ENCODE assay signal across 8 cellular contexts in the genomic region with DNA sequence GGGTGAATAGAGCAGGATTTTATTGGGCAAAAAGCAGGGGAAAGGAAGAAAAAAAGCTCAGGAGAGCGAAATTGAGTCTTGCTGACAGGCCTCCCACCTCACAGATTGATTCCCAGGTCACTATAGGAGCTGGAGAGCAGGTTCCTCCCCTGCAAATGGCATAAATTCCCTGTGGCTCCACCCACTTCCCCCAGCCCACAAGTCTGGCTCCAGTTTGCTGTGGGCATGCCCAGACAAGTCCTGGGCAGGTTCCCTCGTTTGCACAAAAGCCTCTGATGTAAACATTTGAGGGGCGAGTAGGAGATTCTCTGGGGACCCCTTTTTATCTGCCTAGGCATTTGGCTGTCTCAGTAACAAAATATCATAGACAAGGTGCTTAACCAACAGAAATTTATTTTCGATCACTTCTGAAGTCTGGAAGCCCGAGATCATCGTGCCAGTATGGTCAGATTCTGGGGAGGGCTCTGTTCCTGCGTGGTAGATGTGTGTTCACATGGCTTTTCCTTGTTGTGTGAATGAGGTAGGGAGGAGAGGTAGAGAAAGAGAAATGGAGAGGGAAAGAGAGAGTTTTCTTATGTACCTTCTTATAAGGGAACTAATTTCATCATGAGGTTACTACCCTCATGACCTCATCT.
DNase-seq lines count a peak whose midpoint lies in the region; ATAC-seq and TF ChIP-seq lines count a peak whose summit lies in the region.

No MANE protein-coding gene starts in this region.

- no peak for TF ChIP-seq CTCF in RWPE2 (IDR thresholded peaks at IDR 0.05; ENCODE audit: poor library complexity, severe bottlenecking)
- no peak for TF ChIP-seq CTCF in GM20000 (IDR thresholded peaks at IDR 0.05; ENCODE audit: extremely low read depth, missing control alignments)
- no peak for TF ChIP-seq CTCF in upper lobe of right lung (IDR thresholded peaks at IDR 0.05)

- H3K27ac ChIP-seq in RWPE2 (ENCODE audit: poor library complexity, severe bottlenecking) (no peak overlapping the region), upper lobe of right lung (no peak overlapping the region)

- intact Hi-C loops in cardiac septum (cut with DNase I) (no loop called here), upper lobe of right lung (cut with DNase I) (no loop called here)

- H3K36me3 ChIP-seq in RWPE2 (ENCODE audit: low read depth) (no peaks in the 10 kb centered on the region), upper lobe of right lung (no peaks in the 10 kb centered on the region)

- H3K4me1 ChIP-seq in RWPE2 (ENCODE audit: insufficient read depth, poor library complexity, severe bottlenecking), result peaks cover 6% of the 10 kb centered on the region
- no peaks in the 10 kb centered on the region for H3K4me1 ChIP-seq in upper lobe of right lung

- H3K9me3 ChIP-seq in RWPE2 (ENCODE audit: severe bottlenecking) (no peaks in the 10 kb centered on the region), upper lobe of right lung (no peaks in the 10 kb centered on the region)

- H3K27me3 ChIP-seq in RWPE2 (ENCODE audit: insufficient read depth, poor library complexity, severe bottlenecking) (no peaks in the 10 kb centered on the region), upper lobe of right lung (no peaks in the 10 kb centered on the region)

- ATAC-seq in GM18517 (IDR thresholded peaks at IDR 0.05; ENCODE audit: unreplicated experiment) (peak; percentile 73), HG02610 (IDR thresholded peaks at IDR 0.05; ENCODE audit: unreplicated experiment) (peak; percentile 86), RWPE2 (ENCODE audit: low read depth) (peak; percentile 77), upper lobe of right lung (no peak)

- H3K4me3 ChIP-seq in RWPE2 (ENCODE audit: severe bottlenecking), result no peak overlapping the region
- no peak overlapping the region for H3K4me3 ChIP-seq in upper lobe of right lung

- DNase-seq in RWPE2 (ENCODE audit: low spot score), result no peak
- peak; percentile 57 to 67 for DNase-seq in lung microvascular endothelial cell (ENCODE audit: low read depth in 2 of 2)
- DNase-seq in cardiac septum (ENCODE audit: low spot score), result no peak
- DNase-seq in GM20000 (ENCODE audit: low spot score), result no peak
- no peak for DNase-seq in upper lobe of right lung
- DNase-seq in putamen (ENCODE audit: low spot score), result no peak

Comparison
In these comparisons a context has a peak if more than half of its experiments do, and no peak if none do; other contexts are left out.
1. DNase-seq: peak in lung microvascular endothelial cell (2 of 2); none in RWPE2 (single experiment), cardiac septum (single experiment), GM20000 (single experiment), upper lobe of right lung (single experiment) and putamen (single experiment).